In genomic region chr13:113927661-113928581, GRCh38 we compare ENCODE assay signal across 8 cellular contexts. TPM values are rescaled to one million over a fixed set of nuclear protein-coding genes. Genes with fewer than 3 reads are reported as not detected.
DNase-seq lines count a peak whose midpoint lies in the region; ATAC-seq, FAIRE-seq and TF ChIP-seq lines count a peak whose summit lies in the region.
"Had no signal": no experiment of that assay in that cellular context is flagged by ENCODE, and none has a peak within 500 bp of the region (broad histone marks: within the 10 kb centered on the region; RNA-seq: fewer than 3 reads in every experiment).

No MANE protein-coding gene starts in this region.

- no peak overlapping the region for H3K4me3 ChIP-seq in PC-9
- no peak overlapping the region for H3K4me3 ChIP-seq in esophagus (ENCODE audit: low read depth in 1 of 2, low read length in 2 of 2)

- no peak overlapping the region for H3K4me3 Mint-ChIP-seq in endothelial cell (ENCODE audit: unreplicated experiment)

- no TSS peak for BruUV-seq in PC-9 (replicated peaks; lab: Mats Ljungman, UMichigan)

- no peaks in the 10 kb centered on the region for H3K9me3 ChIP-seq in PC-9 (ENCODE audit: insufficient read depth, low read depth)
- H3K9me3 ChIP-seq in esophagus (ENCODE audit: control insufficient read depth in 2 of 2, insufficient read depth in 1 of 2, low read depth in 1 of 2, low read length in 1 of 2), result no peaks in the 10 kb centered on the region

- no peak overlapping the region for H2AFZ ChIP-seq in PC-9

- DNase-seq in PC-9 (peak; percentile 65 to 66), mucosa of gallbladder (ENCODE audit: low spot score) (peak; percentile 65), urothelium cell line (ENCODE audit: low spot score) (peak; percentile 65), SKM-1 treated with dmso at 0.1 percent for 144 hours (lab: John Stamatoyannopoulos, UW; ENCODE audit: unreplicated experiment) (no peak), endothelial cell (ENCODE audit: low spot score) (no peak)
- DNase-seq: activated gamma-delta T cell treated with Interleukin-2 at 50 U/mL for 16 hours had no signal

- H3F3A ChIP-seq in PC-9 (ENCODE audit: insufficient read depth, low read depth), result peaks cover 6% of the 10 kb centered on the region; the same call in 1 of the 2 replicates

- ATAC-seq in HG03159 (IDR thresholded peaks at IDR 0.05; ENCODE audit: unreplicated experiment), result no peak

- H3K4me2 ChIP-seq in PC-9, result peak overlapping the region; percentile 53; the same call in 1 of the 2 replicates

- H3K27me3 ChIP-seq in PC-9 (ENCODE audit: insufficient read depth, low read depth), result peaks cover 39% of the 10 kb centered on the region
- no peaks in the 10 kb centered on the region for H3K27me3 ChIP-seq in esophagus (ENCODE audit: control insufficient read depth in 1 of 2, insufficient read depth in 2 of 2, low read length in 2 of 2)

- POLR2A ChIA-PET in PC-9 (lab: Charles Lee; ENCODE audit: unreplicated experiment), result no interaction called here

- CTCF ChIA-PET in PC-9 (lab: Charles Lee), result no interaction called here

- H3K9me3 Mint-ChIP-seq in endothelial cell (ENCODE audit: unreplicated experiment), result no peaks in the 10 kb centered on the region

- no peak overlapping the region for H3K27ac ChIP-seq in PC-9
- H3K27ac ChIP-seq in esophagus (ENCODE audit: low read depth in 2 of 2, low read length in 1 of 2), result peak overlapping the region; percentile 32 to 39

- no peak for FAIRE-seq in urothelium cell line (lab: Jason Lieb, UNC)

- no peaks in the 10 kb centered on the region for H3K36me3 ChIP-seq in PC-9 (ENCODE audit: low read depth)
- H3K36me3 ChIP-seq in esophagus (ENCODE audit: control insufficient read depth in 2 of 2, insufficient read depth in 2 of 2, low read length in 1 of 2), result no peaks in the 10 kb centered on the region

- no peaks in the 10 kb centered on the region for H3K9me2 ChIP-seq in PC-9 (ENCODE audit: insufficient read depth)

- H4K20me1 ChIP-seq in PC-9 (ENCODE audit: insufficient read depth), result no peaks in the 10 kb centered on the region

- no peaks in the 10 kb centered on the region for H3K79me2 ChIP-seq in PC-9 (ENCODE audit: low read depth)

- intact Hi-C loops in PC-9 (cut with micrococcal nuclease; ENCODE audit: unreplicated experiment), result loop anchor here (2.0 kb wide), 1 partner anchor 31 kb away; no protein-coding TSS in a partner anchor

- H3K4me1 Mint-ChIP-seq in endothelial cell (ENCODE audit: unreplicated experiment), result no peaks in the 10 kb centered on the region

- H3K4me1 ChIP-seq in PC-9 (replicated peaks; ENCODE audit: insufficient read depth) (peaks cover 12% of the 10 kb centered on the region), esophagus (ENCODE audit: control insufficient read depth in 2 of 2, insufficient read depth in 2 of 2, low read length in 1 of 2) (peaks cover 0 to 10% of the 10 kb centered on the region in 2 donors)

- H3K36me3 Mint-ChIP-seq in endothelial cell (ENCODE audit: low read depth, unreplicated experiment), result no peaks in the 10 kb centered on the region

- TF ChIP-seq CTCF in PC-9 (conservative IDR thresholded peaks at IDR 0.05) (no peak), endothelial cell (IDR thresholded peaks at IDR 0.05; ENCODE audit: unreplicated experiment) (no peak)

- no peak overlapping the region for H3K27ac Mint-ChIP-seq in endothelial cell (ENCODE audit: unreplicated experiment)

- H3K27me3 Mint-ChIP-seq in endothelial cell (ENCODE audit: unreplicated experiment), result peaks cover 2% of the 10 kb centered on the region

- 57 to 66% methylated on average over 36 of the region's 36 CpGs for WGBS in esophagus, 2 donors

RNA-seq across cellular contexts. Expression of gene C13orf46, which starts 46.0 kb away (rescaled TPM):
- 1.5 and 1.7 TPM in 2 replicates for total RNA-seq in PC-9 (2021)
- under 1 TPM; 0.04 to 0.26 TPM for polyA plus RNA-seq in esophagus
- total RNA-seq in mucosa of gallbladder, result 11.8 TPM
- 1.5 TPM for total RNA-seq in endothelial cell (ENCODE audit: unreplicated experiment)

Comparison
In these comparisons a context has a peak if more than half of its experiments do, and no peak if none do; other contexts are left out.
1. DNase-seq: peak in PC-9 (2 of 2), mucosa of gallbladder (single experiment) and urothelium cell line (single experiment); none in SKM-1 treated with dmso at 0.1 percent for 144 hours (single experiment) and endothelial cell (single experiment).